Comparison of ENCODE assay signal across 15 cellular contexts in genomic region chr12:9346866-9347327, GRCh38.
A peak's percentile ranks its signal among the peaks of the same experiment; 100 is the strongest.
DNase-seq lines count a peak whose midpoint lies in the region; ATAC-seq, FAIRE-seq and TF ChIP-seq lines count a peak whose summit lies in the region.
"Had no signal": no experiment of that assay in that cellular context is flagged by ENCODE, and none has a peak within 500 bp of the region (broad histone marks: within the 10 kb centered on the region; RNA-seq: fewer than 3 reads in every experiment).

No MANE protein-coding gene starts in this region.

- ATAC-seq in activated CD8-positive, alpha-beta T cell treated with anti-CD3 and anti-CD28 coated beads for 36 hours: no peak
- no peak for ATAC-seq in activated CD8-positive, alpha-beta T cell treated with anti-CD3 and anti-CD28 coated beads, Interleukin-2, amount 10 ng/mL, durations not matched to agents 7 days and 5 days
- peak; percentile 76 for ATAC-seq in K562
- no peak for ATAC-seq in GM21447 (IDR thresholded peaks at IDR 0.05; ENCODE audit: unreplicated experiment)

- H3K4me1 Mint-ChIP-seq in activated CD8-positive, alpha-beta T cell treated with anti-CD3 and anti-CD28 coated beads for 36 hours (ENCODE audit: low read depth): peaks cover 32% of the 10 kb centered on the region
- H3K4me1 Mint-ChIP-seq in activated CD8-positive, alpha-beta T cell treated with anti-CD3 and anti-CD28 coated beads, Interleukin-2, amount 10 ng/mL, durations not matched to agents 7 days and 5 days (ENCODE audit: low read depth): peaks cover 46% of the 10 kb centered on the region
- H3K4me1 Mint-ChIP-seq: IgD-negative memory B cell had no signal

- CTCF ChIA-PET in activated CD8-positive, alpha-beta T cell treated with anti-CD3 and anti-CD28 coated beads for 36 hours (lab: Charles Lee): interaction anchor here (0.9 to 8.5 kb wide), 2 partner anchors 16 to 25 kb away, joined by 3 to 68 read pairs; no protein-coding TSS in a partner anchor
- CTCF ChIA-PET in activated CD8-positive, alpha-beta T cell treated with anti-CD3 and anti-CD28 coated beads, Interleukin-2, amount 10 ng/mL, durations not matched to agents 7 days and 5 days (lab: Charles Lee): interaction anchor here (1.1 to 5.7 kb wide), 4 partner anchors 16 to 396 kb away, joined by 3 to 31 read pairs (median 3); no protein-coding TSS in a partner anchor
- CTCF ChIA-PET in K562 (lab: Yijun Ruan, JAX; ENCODE audit: low intra/inter-chr PET ratio): no interaction called here

- FAIRE-seq in GM12892 (lab: Jason Lieb, UNC): peak; percentile 33
- no peak for FAIRE-seq in K562 (lab: Jason Lieb, UNC)
- no peak for FAIRE-seq in keratinocyte (lab: Jason Lieb, UNC)

- H3K9ac ChIP-seq in K562 (ENCODE audit: insufficient read depth in 1 of 2, low read depth in 2 of 2, low read length in 2 of 2): no peak overlapping the region
- no peak overlapping the region for H3K9ac ChIP-seq in keratinocyte (ENCODE audit: control insufficient read depth, extremely low read depth, insufficient read depth, low read length)
- H3K9ac ChIP-seq: BLaER1 had no signal

- H3K4me1 ChIP-seq in K562 (replicated peaks in 1 of 2; ENCODE audit: control insufficient read depth in 2 of 2, insufficient read depth in 2 of 2, low read length in 2 of 2): peaks cover 0 to 5% of the 10 kb centered on the region in 2 experiments; a peak in 1 of 5 replicates
- peaks cover 14% of the 10 kb centered on the region for H3K4me1 ChIP-seq in keratinocyte (ENCODE audit: control insufficient read depth, extremely low read depth, insufficient read depth, low read length)

- TF ChIP-seq POLR2A in GM12892 (IDR thresholded peaks at IDR 0.05; ENCODE audit: low read depth, low read length): no peak
- TF ChIP-seq POLR2A in K562 (conservative IDR thresholded peaks at IDR 0.05): no peak

- H2AFZ ChIP-seq in K562 (ENCODE audit: low read depth, low read length): peak overlapping the region; percentile 74
- peak overlapping the region; percentile 43 for H2AFZ ChIP-seq in keratinocyte (ENCODE audit: control insufficient read depth, low read length)

- POLR2A ChIA-PET in activated CD8-positive, alpha-beta T cell treated with anti-CD3 and anti-CD28 coated beads for 36 hours (lab: Charles Lee): no interaction called here
- POLR2A ChIA-PET in activated CD8-positive, alpha-beta T cell treated with anti-CD3 and anti-CD28 coated beads, Interleukin-2, amount 10 ng/mL, durations not matched to agents 7 days and 5 days (lab: Charles Lee): interaction anchor here (0.6 to 1.4 kb wide), 2 partner anchors 17 to 96 kb away, joined by 3 read pairs; no protein-coding TSS in a partner anchor
- POLR2A ChIA-PET in K562 (lab: Yijun Ruan, JAX): no interaction called here

- peak overlapping the region; percentile 44 for H3K27ac Mint-ChIP-seq in activated CD8-positive, alpha-beta T cell treated with anti-CD3 and anti-CD28 coated beads for 36 hours
- no peak overlapping the region for H3K27ac Mint-ChIP-seq in activated CD8-positive, alpha-beta T cell treated with anti-CD3 and anti-CD28 coated beads, Interleukin-2, amount 10 ng/mL, durations not matched to agents 7 days and 5 days
- H3K27ac Mint-ChIP-seq: IgD-negative memory B cell had no signal

- H3K4me3 Mint-ChIP-seq in activated CD8-positive, alpha-beta T cell treated with anti-CD3 and anti-CD28 coated beads for 36 hours: no peak overlapping the region
- H3K4me3 Mint-ChIP-seq in activated CD8-positive, alpha-beta T cell treated with anti-CD3 and anti-CD28 coated beads, Interleukin-2, amount 10 ng/mL, durations not matched to agents 7 days and 5 days: no peak overlapping the region
- H3K4me3 Mint-ChIP-seq: IgD-negative memory B cell had no signal

- intact Hi-C loops in activated CD8-positive, alpha-beta T cell treated with anti-CD3 and anti-CD28 coated beads for 36 hours (cut with micrococcal nuclease): no loop called here
- intact Hi-C loops in K562 (cut with micrococcal nuclease): no loop called here

- no peaks in the 10 kb centered on the region for H3K9me3 ChIP-seq in K562 (replicated peaks; ENCODE audit: control insufficient read depth, insufficient read depth, low read depth, low read length)
- H3K9me3 ChIP-seq in keratinocyte (ENCODE audit: control insufficient read depth, low read depth, low read length): no peaks in the 10 kb centered on the region

- H3K9me1 ChIP-seq in K562 (ENCODE audit: control insufficient read depth, insufficient read depth, low read length) (no peaks in the 10 kb centered on the region), keratinocyte (ENCODE audit: control insufficient read depth, extremely low read depth, insufficient read depth, low read length) (no peaks in the 10 kb centered on the region)

- no peak for DNase-seq in activated CD8-positive, alpha-beta T cell treated with anti-CD3 and anti-CD28 coated beads for 36 hours
- DNase-seq in activated CD8-positive, alpha-beta T cell treated with anti-CD3 and anti-CD28 coated beads, Interleukin-2, amount 10 ng/mL, durations not matched to agents 7 days and 5 days: no peak
- DNase-seq in GM12892 (ENCODE audit: insufficient read length) (no peak), K562 (ENCODE audit: extremely low read depth in 1 of 4, low spot score in 3 of 4) (no peak), keratinocyte (ENCODE audit: low read depth, low spot score) (no peak), NCI-H2029 treated with DMSO at 0.1 percent for 48 hours (lab: John Stamatoyannopoulos, UW) (no peak), SKM-1 treated with dmso at 0.1 percent for 144 hours (lab: John Stamatoyannopoulos, UW; ENCODE audit: unreplicated experiment) (no peak)
- DNase-seq: 8988T, GF-D8, NCI-H1048, NCI-H345, NCI-H526 treated with DMSO at 0.1 percent for 48 hours had no signal

- H3K36me3 Mint-ChIP-seq in activated CD8-positive, alpha-beta T cell treated with anti-CD3 and anti-CD28 coated beads for 36 hours (ENCODE audit: low read depth): no peaks in the 10 kb centered on the region
- peaks cover 6% of the 10 kb centered on the region for H3K36me3 Mint-ChIP-seq in activated CD8-positive, alpha-beta T cell treated with anti-CD3 and anti-CD28 coated beads, Interleukin-2, amount 10 ng/mL, durations not matched to agents 7 days and 5 days (ENCODE audit: low read depth)

- peak; percentile 60 for TF ChIP-seq EP300 in K562 (IDR thresholded peaks at IDR 0.05; ENCODE audit: low read length)

- TF ChIP-seq RAD21 in K562 (CRISPR knock-in tag; conservative IDR thresholded peaks at IDR 0.05 in 1 of 2, IDR thresholded peaks at IDR 0.05 in 1 of 2): no peak

- in situ Hi-C loops in K562 (cut with MboI): loop anchor here (25.0 kb wide), 1 partner anchor 290 kb away; no protein-coding TSS in a partner anchor

- BruUV-seq in K562 (replicated peaks; lab: Mats Ljungman, UMichigan): no TSS peak

- H4K20me1 ChIP-seq in K562 (replicated peaks; ENCODE audit: control insufficient read depth, insufficient read depth, low read length) (no peaks in the 10 kb centered on the region), keratinocyte (ENCODE audit: control insufficient read depth, extremely low read depth, insufficient read depth, low read length) (no peaks in the 10 kb centered on the region)
- H4K20me1 ChIP-seq: BLaER1 had no signal

- no peaks in the 10 kb centered on the region for H3K36me3 ChIP-seq in K562 (ENCODE audit: control insufficient read depth, insufficient read depth, low read length)
- H3K36me3 ChIP-seq in keratinocyte (ENCODE audit: control insufficient read depth in 2 of 2, extremely low read depth in 1 of 2, insufficient read depth in 2 of 2, low read length in 2 of 2): no peaks in the 10 kb centered on the region

- no peak overlapping the region for H3K4me3 ChIP-seq in K562
- H3K4me3 ChIP-seq in keratinocyte (ENCODE audit: control insufficient read depth in 2 of 3, extremely low read depth in 1 of 3, insufficient read depth in 2 of 3, low read depth in 1 of 3, low read length in 3 of 3): no peak overlapping the region
- H3K4me3 ChIP-seq: BLaER1 had no signal

- H3K27me3 ChIP-seq in K562 (ENCODE audit: control insufficient read depth in 2 of 2, insufficient read depth in 2 of 2, low read length in 2 of 2) (no peaks in the 10 kb centered on the region), keratinocyte (ENCODE audit: control insufficient read depth, extremely low read depth, insufficient read depth, low read length) (no peaks in the 10 kb centered on the region)
- H3K27me3 ChIP-seq: BLaER1 had no signal

- dilution Hi-C loops in keratinocyte (cut with MboI; ENCODE audit: extremely low pct_ligation_motif_present, low sequenced_read_pairs): no loop called here

- H3K4me2 ChIP-seq in K562 (ENCODE audit: insufficient read depth, low read length) (no peak overlapping the region), keratinocyte (ENCODE audit: control insufficient read depth, extremely low read depth, insufficient read depth, low read depth, low read length) (peak overlapping the region; percentile 35)
- H3K4me2 ChIP-seq: BLaER1 had no signal

- WGBS in K562 (ENCODE audit: insufficient coverage, low coverage, missing lambda C conversion rate): 2% methylated on average over 5 of the region's 5 CpGs

- no peak for TF ChIP-seq CTCF in activated CD8-positive, alpha-beta T cell treated with anti-CD3 and anti-CD28 coated beads for 36 hours (IDR thresholded peaks at IDR 0.05)
- TF ChIP-seq CTCF in K562 (IDR thresholded peaks at IDR 0.05 in 2 of 3, conservative IDR thresholded peaks at IDR 0.05 in 1 of 3; ENCODE audit: insufficient read depth in 2 of 3, low read depth in 1 of 3, low read length in 3 of 3) (no peak), keratinocyte (optimal IDR thresholded peaks at IDR 0.05 in 1 of 3, IDR thresholded peaks at IDR 0.05 in 1 of 3, conservative IDR thresholded peaks at IDR 0.05 in 1 of 3; ENCODE audit: extremely low read depth in 1 of 3, insufficient read depth in 2 of 3, low read length in 3 of 3) (no peak)

- no peaks in the 10 kb centered on the region for H3K27me3 Mint-ChIP-seq in activated CD8-positive, alpha-beta T cell treated with anti-CD3 and anti-CD28 coated beads for 36 hours
- H3K27me3 Mint-ChIP-seq in activated CD8-positive, alpha-beta T cell treated with anti-CD3 and anti-CD28 coated beads, Interleukin-2, amount 10 ng/mL, durations not matched to agents 7 days and 5 days (ENCODE audit: low read depth): no peaks in the 10 kb centered on the region
- H3K27me3 Mint-ChIP-seq: IgD-negative memory B cell had no signal

- H3K79me2 ChIP-seq in K562 (ENCODE audit: control insufficient read depth, insufficient read depth, low read length) (no peaks in the 10 kb centered on the region), keratinocyte (ENCODE audit: control insufficient read depth, insufficient read depth, low read length) (no peaks in the 10 kb centered on the region)

- H3K27ac ChIP-seq in K562 (ENCODE audit: extremely low read depth, low read depth, low read length) (no peak overlapping the region), keratinocyte (ENCODE audit: control insufficient read depth, insufficient read depth, low read length) (peak overlapping the region; percentile 62)
- H3K27ac ChIP-seq: BLaER1 had no signal

- no peaks in the 10 kb centered on the region for H3K9me3 Mint-ChIP-seq in activated CD8-positive, alpha-beta T cell treated with anti-CD3 and anti-CD28 coated beads for 36 hours
- H3K9me3 Mint-ChIP-seq in activated CD8-positive, alpha-beta T cell treated with anti-CD3 and anti-CD28 coated beads, Interleukin-2, amount 10 ng/mL, durations not matched to agents 7 days and 5 days (ENCODE audit: insufficient read depth): no peaks in the 10 kb centered on the region
- H3K9me3 Mint-ChIP-seq: IgD-negative memory B cell had no signal

TF ChIP-seq in K562, 482 proteins besides CTCF, POLR2A, EP300 and RAD21 (continues in another document):
- TF ChIP-seq HNRNPL (IDR thresholded peaks at IDR 0.05; ENCODE audit: low read depth, low read length): no peak
